ENCODE assay signal across 25 cellular contexts in genomic region chr5:126799780-126800179, GRCh38. TPM values are rescaled to one million over a fixed set of nuclear protein-coding genes. Genes with fewer than 3 reads are reported as not detected.
DNase-seq lines count a peak whose midpoint lies in the region; ATAC-seq and TF ChIP-seq lines count a peak whose summit lies in the region.
"Had no signal": no experiment of that assay in that cellular context is flagged by ENCODE, and none has a peak within 500 bp of the region (broad histone marks: within the 10 kb centered on the region; RNA-seq: fewer than 3 reads in every experiment).

No MANE protein-coding gene starts in this region.

- H3K4ac ChIP-seq in mesenchymal stem cell (ENCODE audit: low read depth in 1 of 2, low read length in 2 of 2), result no peak overlapping the region

- H3K27me3 ChIP-seq in Panc1 (ENCODE audit: control insufficient read depth, insufficient read depth, low read length), result no peaks in the 10 kb centered on the region
- no peaks in the 10 kb centered on the region for H3K27me3 ChIP-seq in mesenchymal stem cell (ENCODE audit: control insufficient read depth in 1 of 2, insufficient read depth in 1 of 2, low read length in 2 of 2)
- no peaks in the 10 kb centered on the region for H3K27me3 ChIP-seq in MM.1S (replicated peaks; ENCODE audit: insufficient read depth, low read length)
- H3K27me3 ChIP-seq: adrenal gland, upper lobe of right lung had no signal

- no peak overlapping the region for H2BK12ac ChIP-seq in mesenchymal stem cell (ENCODE audit: low read length in 2 of 2)

- H3K9me2 ChIP-seq in MM.1S (replicated peaks; ENCODE audit: insufficient read depth, low read length), result no peaks in the 10 kb centered on the region

- POLR2A ChIA-PET in Panc1 (lab: Charles Lee), result no interaction called here

- H3K23ac ChIP-seq in mesenchymal stem cell (ENCODE audit: low read length in 2 of 2), result no peak overlapping the region

- intact Hi-C loops in CD14-positive monocyte (cut with micrococcal nuclease) (no loop called here), Panc1 (cut with micrococcal nuclease; ENCODE audit: unreplicated experiment) (no loop called here)

- H3K18ac ChIP-seq in mesenchymal stem cell (ENCODE audit: low read depth in 1 of 2, low read length in 2 of 2), result no peak overlapping the region

- no peak overlapping the region for H2BK5ac ChIP-seq in mesenchymal stem cell (ENCODE audit: low read depth, low read length, poor library complexity, severe bottlenecking)

- H3K9ac ChIP-seq in mesenchymal stem cell (ENCODE audit: low read length), result no peak overlapping the region
- H3K9ac ChIP-seq in MM.1S (ENCODE audit: low read length), result no peak overlapping the region

- H3K4me3 ChIP-seq in Panc1 (ENCODE audit: low read depth in 2 of 2, low read length in 2 of 2) (no peak overlapping the region), mesenchymal stem cell (ENCODE audit: insufficient read depth in 1 of 2, low read depth in 1 of 2, low read length in 2 of 2) (no peak overlapping the region), MM.1S (ENCODE audit: low read length) (no peak overlapping the region)
- H3K4me3 ChIP-seq: adrenal gland, lower lobe of right lung, upper lobe of right lung had no signal

- H2BK15ac ChIP-seq in mesenchymal stem cell (ENCODE audit: low read depth, poor library complexity, severe bottlenecking), result no peak overlapping the region

- BruUV-seq in Panc1 (replicated peaks; lab: Mats Ljungman, UMichigan), result no TSS peak

- no peak overlapping the region for H2BK120ac ChIP-seq in mesenchymal stem cell (ENCODE audit: low read depth, low read length)

- H3K27ac Mint-ChIP-seq in T-helper 1 cell treated with Interleukin-12 subunit alpha and Interleukin-12 subunit beta and Interleukin-4 antibody, amounts not matched to agents 30 μg/mL and 1 μg/mL, for 36 hours, result peak overlapping the region; percentile 62
- H3K27ac Mint-ChIP-seq in CD14-positive monocyte, result peak overlapping the region; percentile 43 to 90 (median 76)

- peak overlapping the region; percentile 34 for H3K4me3 Mint-ChIP-seq in T-helper 1 cell treated with Interleukin-12 subunit alpha and Interleukin-12 subunit beta and Interleukin-4 antibody, amounts not matched to agents 30 μg/mL and 1 μg/mL, for 36 hours
- no peak overlapping the region for H3K4me3 Mint-ChIP-seq in CD14-positive monocyte
- H3K4me3 Mint-ChIP-seq: brain had no signal

- WGBS in mesenchymal stem cell, result 97% methylated on average over 1 of the region's 1 CpG

- no peak overlapping the region for H4K91ac ChIP-seq in mesenchymal stem cell (ENCODE audit: low read length)

- no peak overlapping the region for H2AK5ac ChIP-seq in mesenchymal stem cell (ENCODE audit: low read length, severe bottlenecking)

- H4K20me1 ChIP-seq in MM.1S (ENCODE audit: insufficient read depth, low read length), result peaks cover 67% of the 10 kb centered on the region

- no peaks in the 10 kb centered on the region for H3K9me3 ChIP-seq in Panc1 (ENCODE audit: control insufficient read depth, insufficient read depth, low read depth, low read length)
- no peaks in the 10 kb centered on the region for H3K9me3 ChIP-seq in mesenchymal stem cell (ENCODE audit: control insufficient read depth, low read length)
- no peaks in the 10 kb centered on the region for H3K9me3 ChIP-seq in MM.1S (replicated peaks; ENCODE audit: insufficient read depth, low read length)
- H3K9me3 ChIP-seq: adrenal gland, lower lobe of right lung, upper lobe of right lung had no signal

- H3K36me3 ChIP-seq in Panc1 (ENCODE audit: control insufficient read depth, insufficient read depth, low read length), result no peaks in the 10 kb centered on the region
- H3K36me3 ChIP-seq in mesenchymal stem cell (ENCODE audit: control insufficient read depth in 1 of 2, insufficient read depth in 2 of 2, low read depth in 1 of 2, low read length in 2 of 2), result no peaks in the 10 kb centered on the region
- no peaks in the 10 kb centered on the region for H3K36me3 ChIP-seq in MM.1S (replicated peaks; ENCODE audit: insufficient read depth, low read length)
- H3K36me3 ChIP-seq: adrenal gland, lower lobe of right lung, upper lobe of right lung had no signal

- 0 out of 2 replicates have a peak, but pooled peaks cover 2% of the 10 kb centered on the region for H3F3A ChIP-seq in MM.1S (ENCODE audit: insufficient read depth, low read length)

- H3K4me1 ChIP-seq in Panc1 (ENCODE audit: control insufficient read depth, insufficient read depth, low read length), result peaks cover 5% of the 10 kb centered on the region; the same call in 1 of the 2 replicates
- no peaks in the 10 kb centered on the region for H3K4me1 ChIP-seq in mesenchymal stem cell (ENCODE audit: control insufficient read depth, insufficient read depth, low read depth, low read length)
- no peaks in the 10 kb centered on the region for H3K4me1 ChIP-seq in MM.1S (ENCODE audit: low read length)
- H3K4me1 ChIP-seq: adrenal gland, lower lobe of right lung, upper lobe of right lung had no signal

- H3K27ac ChIP-seq in Panc1 (ENCODE audit: low read length), result no peak overlapping the region
- H3K27ac ChIP-seq in mesenchymal stem cell (ENCODE audit: low read length, poor library complexity, severe bottlenecking), result no peak overlapping the region
- no peak overlapping the region for H3K27ac ChIP-seq in MM.1S (ENCODE audit: low read length)
- H3K27ac ChIP-seq: adrenal gland, lower lobe of right lung, upper lobe of right lung had no signal

- no peak overlapping the region for H3K14ac ChIP-seq in mesenchymal stem cell (ENCODE audit: low read length in 2 of 2)

- no peaks in the 10 kb centered on the region for H3K27me3 Mint-ChIP-seq in T-helper 1 cell treated with Interleukin-12 subunit alpha and Interleukin-12 subunit beta and Interleukin-4 antibody, amounts not matched to agents 30 μg/mL and 1 μg/mL, for 36 hours (ENCODE audit: low read depth)
- peaks cover 0 to 2% (median 0%) of the 10 kb centered on the region in 3 donors for H3K27me3 Mint-ChIP-seq in CD14-positive monocyte (ENCODE audit: low read depth in 3 of 3)
- H3K27me3 Mint-ChIP-seq: brain had no signal

- no peak overlapping the region for H3K4me2 ChIP-seq in mesenchymal stem cell (ENCODE audit: low read length, poor library complexity, severe bottlenecking)
- H3K4me2 ChIP-seq in MM.1S (ENCODE audit: low read depth, low read length), result no peak overlapping the region

- H3K9me3 Mint-ChIP-seq in T-helper 1 cell treated with Interleukin-12 subunit alpha and Interleukin-12 subunit beta and Interleukin-4 antibody, amounts not matched to agents 30 μg/mL and 1 μg/mL, for 36 hours, result no peaks in the 10 kb centered on the region
- H3K9me3 Mint-ChIP-seq in CD14-positive monocyte, result peaks cover 0 to 5% (median 0%) of the 10 kb centered on the region in 7 donors

- peaks cover 98% of the 10 kb centered on the region for H3K79me2 ChIP-seq in MM.1S (ENCODE audit: low read length)

- peaks cover 4% of the 10 kb centered on the region for H3K79me1 ChIP-seq in mesenchymal stem cell (replicated peaks; ENCODE audit: low read length, poor library complexity, severe bottlenecking)

- H2AFZ ChIP-seq in mesenchymal stem cell (ENCODE audit: low read depth, low read length) (peak overlapping the region; percentile 62), MM.1S (ENCODE audit: low read length) (no peak overlapping the region)

- in situ Hi-C loops in Panc1 (cut with HindIII; ENCODE audit: low pct_unique_long_range_greater_than_20kb, low sequenced_read_pairs), result no loop called here

- H3K4me1 Mint-ChIP-seq in T-helper 1 cell treated with Interleukin-12 subunit alpha and Interleukin-12 subunit beta and Interleukin-4 antibody, amounts not matched to agents 30 μg/mL and 1 μg/mL, for 36 hours (ENCODE audit: low read depth), result peaks cover 38% of the 10 kb centered on the region
- H3K4me1 Mint-ChIP-seq in CD14-positive monocyte, result peaks cover 52% of the 10 kb centered on the region

- no peak overlapping the region for H4K8ac ChIP-seq in mesenchymal stem cell (ENCODE audit: low read length)

- ATAC-seq in Panc1, result peak; percentile 52; the same call in 1 of the 2 replicates
- ATAC-seq: lower lobe of right lung, upper lobe of right lung had no signal

- DNase-seq in T-helper 1 cell, result no peak
- no peak for DNase-seq in CD14-positive monocyte (ENCODE audit: low spot score)
- DNase-seq in Panc1 (ENCODE audit: low read depth, low spot score), result no peak
- DNase-seq in mesenchymal stem cell, result no peak
- DNase-seq in NCI-H226, result no peak
- DNase-seq in NOMO-1 treated with DMSO at 0.1 percent for 48 hours (lab: John Stamatoyannopoulos, UW; ENCODE audit: unreplicated experiment), result no peak
- DNase-seq in MM.1S, result no peak
- DNase-seq: activated CD4-positive, alpha-beta T cell treated with anti-CD3 and anti-CD28 coated beads, Interleukin-2, amount 50 U/mL, for 1 hour; activated CD8-positive, alpha-beta memory T cell treated with anti-CD3 and anti-CD28 coated beads, Interleukin-2, amount 50 U/mL, for 4 hours; activated gamma-delta T cell; adrenal gland; AML-193; HCEC 1CT; lower lobe of right lung; NCI-H1092; NCI-H187 treated with DMSO at 0.1 percent for 48 hours; NCI-H345; NCI-H774; nucleus accumbens; OCI-M1; Right ventricle myocardium superior; substantia nigra; upper lobe of right lung had no signal

- CTCF ChIA-PET in Panc1 (lab: Charles Lee), result no interaction called here

- TF ChIP-seq CTCF in CD14-positive monocyte (IDR thresholded peaks at IDR 0.05), result no peak
- no peak for TF ChIP-seq CTCF in Panc1 (IDR thresholded peaks at IDR 0.05)
- TF ChIP-seq CTCF in MM.1S (IDR thresholded peaks at IDR 0.05; ENCODE audit: low read length), result no peak

- H3K36me3 Mint-ChIP-seq in T-helper 1 cell treated with Interleukin-12 subunit alpha and Interleukin-12 subunit beta and Interleukin-4 antibody, amounts not matched to agents 30 μg/mL and 1 μg/mL, for 36 hours (ENCODE audit: low read depth), result peaks cover 18% of the 10 kb centered on the region
- H3K36me3 Mint-ChIP-seq in CD14-positive monocyte, result peaks cover 6 to 13% of the 10 kb centered on the region in 2 donors

RNA-seq across cellular contexts. Expression of gene LMNB1, which starts 22.8 kb away (rescaled TPM):
- 10 to 100 TPM; 18.0 to 33.0 TPM for polyA plus RNA-seq in CD14-positive monocyte
- total RNA-seq in Panc1 (2021; ENCODE audit: unreplicated experiment), result 122 TPM
- 89.1 TPM for polyA plus RNA-seq in Panc1 (2012; ENCODE audit: insufficient read length)
- 10.6 TPM for polyA plus RNA-seq in mesenchymal stem cell (2013, experiment 1 of 2)
- 11.1 TPM for polyA plus RNA-seq in mesenchymal stem cell (2013, experiment 2 of 2)
